ENCODE assay signal across 8 cellular contexts in genomic region chr15:73053398-73053723, GRCh38. TPM values are rescaled to one million over a fixed set of nuclear protein-coding genes. Genes with fewer than 3 reads are reported as not detected.
DNase-seq lines count a peak whose midpoint lies in the region; ATAC-seq and TF ChIP-seq lines count a peak whose summit lies in the region.

No MANE protein-coding gene starts in this region.

- POLR2A ChIA-PET in CD4-positive, alpha-beta T cell (lab: Charles Lee) = interaction anchor here (0.6 kb wide), 1 partner anchor 27 kb away, joined by 3 read pairs; no protein-coding TSS in a partner anchor
- POLR2A ChIA-PET in OCI-LY7 (lab: Charles Lee) = interaction anchor here (0.6 kb wide), 1 partner anchor 226 kb away, joined by 3 read pairs; no protein-coding TSS in a partner anchor

- H3K36me3 Mint-ChIP-seq in CD4-positive, alpha-beta T cell (ENCODE audit: low read depth) = no peaks in the 10 kb centered on the region
- H3K36me3 Mint-ChIP-seq in osteocyte (ENCODE audit: unreplicated experiment) = no peaks in the 10 kb centered on the region

- DNase-seq in CD4-positive, alpha-beta T cell = no peak
- no peak for DNase-seq in OCI-LY7 (ENCODE audit: low spot score)
- DNase-seq in epithelial cell of esophagus (ENCODE audit: low read depth) = no peak
- no peak for DNase-seq in osteocyte (ENCODE audit: extremely low spot score, unreplicated experiment)
- no peak for DNase-seq in islet precursor cell
- no peak for DNase-seq in nucleus accumbens (lab: John Stamatoyannopoulos, UW)

- H3K9me3 Mint-ChIP-seq in CD4-positive, alpha-beta T cell = no peaks in the 10 kb centered on the region
- no peaks in the 10 kb centered on the region for H3K9me3 Mint-ChIP-seq in osteocyte (ENCODE audit: unreplicated experiment)

- peak overlapping the region; percentile 78 for H2AFZ ChIP-seq in OCI-LY7 (ENCODE audit: low read length)

- peak overlapping the region; percentile 89 for H3K4me3 Mint-ChIP-seq in CD4-positive, alpha-beta T cell
- peak overlapping the region; percentile 80 for H3K4me3 Mint-ChIP-seq in osteocyte (ENCODE audit: unreplicated experiment)

- H3K27ac ChIP-seq in CD4-positive, alpha-beta T cell (ENCODE audit: low read depth, low read length) = no peak overlapping the region
- H3K27ac ChIP-seq in OCI-LY7 (ENCODE audit: low read depth, low read length, poor library complexity, severe bottlenecking) = no peak overlapping the region

- TF ChIP-seq CTCF in CD4-positive, alpha-beta T cell (IDR thresholded peaks at IDR 0.05) = no peak
- no peak for TF ChIP-seq CTCF in OCI-LY7 (conservative IDR thresholded peaks at IDR 0.05; ENCODE audit: low read length)
- no peak for TF ChIP-seq CTCF in epithelial cell of esophagus (IDR thresholded peaks at IDR 0.05; ENCODE audit: insufficient read depth, low read depth, low read length, missing control alignments)
- TF ChIP-seq CTCF in osteocyte (IDR thresholded peaks at IDR 0.05) = no peak

- H3K27ac Mint-ChIP-seq in CD4-positive, alpha-beta T cell = peak overlapping the region; percentile 64
- H3K27ac Mint-ChIP-seq in osteocyte (ENCODE audit: unreplicated experiment) = peak overlapping the region; percentile 57

- H3K27me3 Mint-ChIP-seq in CD4-positive, alpha-beta T cell = peaks cover 14% of the 10 kb centered on the region
- H3K27me3 Mint-ChIP-seq in osteocyte (ENCODE audit: unreplicated experiment) = peaks cover 22% of the 10 kb centered on the region

- H4K20me1 ChIP-seq in OCI-LY7 (ENCODE audit: insufficient read depth, low read length) = no peaks in the 10 kb centered on the region

- intact Hi-C loops in CD4-positive, alpha-beta T cell (cut with DNase I, micrococcal nuclease) = loop anchor here (1.0 to 10.0 kb wide), 6 partner anchors 28 to 936 kb away; partner anchors contain the start of genes NPTN (in 2 of the 2), ARIH1 (in 1 of the 2), MYO9A (in 1 of the 2) and PARP6 (in 1 of the 2)
- intact Hi-C loops in OCI-LY7 (cut with micrococcal nuclease; ENCODE audit: unreplicated experiment) = loop anchor here (5.0 kb wide), 1 partner anchor 271 kb away; the partner anchor contains the start of gene ADPGK

- no peaks in the 10 kb centered on the region for H3K79me2 ChIP-seq in OCI-LY7 (ENCODE audit: insufficient read depth, low read depth, low read length)

- no peaks in the 10 kb centered on the region for H3K36me3 ChIP-seq in OCI-LY7 (ENCODE audit: insufficient read depth, low read length)

- peaks cover 14% of the 10 kb centered on the region for H3K4me1 ChIP-seq in OCI-LY7 (ENCODE audit: insufficient read depth, low read length, poor library complexity, severe bottlenecking)

- CTCF ChIA-PET in CD4-positive, alpha-beta T cell (lab: Charles Lee) = no interaction called here
- CTCF ChIA-PET in OCI-LY7 (lab: Charles Lee; ENCODE audit: unreplicated experiment) = interaction anchor here (0.6 kb wide), 1 partner anchor 316 kb away, joined by 3 read pairs; the partner anchor contains the start of gene HCN4

- no peaks in the 10 kb centered on the region for H3K9me3 ChIP-seq in CD4-positive, alpha-beta T cell (ENCODE audit: control insufficient read depth, low read length)
- H3K9me3 ChIP-seq in OCI-LY7 (ENCODE audit: low read length) = no peaks in the 10 kb centered on the region

- H3K4me3 ChIP-seq in OCI-LY7 (ENCODE audit: low read depth, low read length, poor library complexity, severe bottlenecking) (peak overlapping the region; percentile 72), epithelial cell of esophagus (ENCODE audit: low read length) (peak overlapping the region; percentile 42)

- H3K9me2 ChIP-seq in OCI-LY7 (ENCODE audit: insufficient read depth, low read length) = no peaks in the 10 kb centered on the region

- peaks cover 14% of the 10 kb centered on the region for H3K4me1 Mint-ChIP-seq in CD4-positive, alpha-beta T cell (ENCODE audit: low read depth)
- peaks cover 8% of the 10 kb centered on the region for H3K4me1 Mint-ChIP-seq in osteocyte (ENCODE audit: unreplicated experiment)

- BruUV-seq in OCI-LY7 (replicated peaks; lab: Mats Ljungman, UMichigan) = no TSS peak

- H3K4me2 ChIP-seq in OCI-LY7 (ENCODE audit: low read length) = peak overlapping the region; percentile 84

- peaks cover 7% of the 10 kb centered on the region for H3K27me3 ChIP-seq in CD4-positive, alpha-beta T cell (ENCODE audit: control insufficient read depth, insufficient read depth, low read length)

- ATAC-seq in CD4-positive, alpha-beta T cell (ENCODE audit: poor library complexity) = no peak
- ATAC-seq in HG03439 (IDR thresholded peaks at IDR 0.05; ENCODE audit: unreplicated experiment) (no peak), GM19023 (IDR thresholded peaks at IDR 0.05; ENCODE audit: unreplicated experiment) (no peak)

RNA-seq across cellular contexts. Expression of gene NEO1, which starts 1.1 kb away (rescaled TPM):
- total RNA-seq in CD4-positive, alpha-beta T cell = 1 to 10 TPM; 6.0 to 8.0 TPM
- total RNA-seq in OCI-LY7 (2014; rRNA removed; shearing (Covaris generic)) = 2.1 and 3.0 TPM in 2 replicates
- 3.0 and 3.7 TPM in 2 replicates for total RNA-seq in OCI-LY7 (2022)
- 24.9 and 25.5 TPM in 2 replicates for total RNA-seq in osteocyte
